ENCODE assay signal across 1 cellular context in the genomic region with DNA sequence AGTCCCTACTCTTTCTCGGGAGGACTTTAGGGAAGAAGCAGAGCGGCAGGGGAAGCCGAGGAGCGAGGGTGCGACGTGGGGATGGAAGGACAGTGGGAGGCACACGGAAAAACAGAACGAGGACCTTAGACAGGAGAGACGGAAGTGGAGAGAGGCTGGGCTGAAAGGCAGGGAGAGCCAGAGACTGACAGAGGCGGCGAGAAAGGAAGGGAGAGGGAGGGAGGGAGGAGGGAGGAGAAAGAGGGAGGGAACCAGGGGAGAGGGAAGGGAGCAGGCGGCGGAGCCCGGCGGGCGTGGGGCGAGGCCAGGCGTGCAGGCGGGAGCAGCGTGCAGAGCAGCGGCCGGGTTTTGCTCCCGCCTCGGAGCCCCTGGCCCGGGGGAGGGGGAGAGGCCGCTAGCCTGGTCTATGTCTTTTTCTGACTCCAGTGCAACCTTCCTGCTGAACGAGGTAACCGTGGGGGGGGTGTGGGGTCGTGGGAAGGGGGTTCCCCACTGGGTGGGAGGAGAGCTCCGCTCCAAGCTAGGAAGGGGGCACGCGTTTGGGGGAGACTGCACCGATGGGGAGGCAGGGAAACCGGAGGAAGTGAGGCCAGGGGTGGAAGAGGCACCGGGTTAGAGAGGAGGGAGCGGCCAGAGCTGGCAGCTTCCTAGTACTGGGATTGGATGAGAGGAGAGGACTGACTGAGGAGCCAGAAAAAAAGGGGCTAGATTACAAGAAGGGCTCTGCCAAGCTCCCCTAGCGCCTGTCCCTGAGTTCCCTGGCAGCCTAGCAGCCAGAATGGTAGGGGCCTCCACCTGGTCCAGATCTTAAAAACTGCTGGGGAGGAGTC.
TF ChIP-seq lines count a peak whose summit lies in the region.

No MANE protein-coding gene starts in this region.

TF ChIP-seq in HEK293, 187 proteins besides CTCF, POLR2A, EP300 and RAD21 (continued from another document and continues in another):
- TF ChIP-seq ZNF548 (tag by site-specific recombination; IDR thresholded peaks at IDR 0.05) (no peak), ZNF623 (tag by site-specific recombination; IDR thresholded peaks at IDR 0.05) (no peak), ZNF2 (tag by site-specific recombination; IDR thresholded peaks at IDR 0.05) (peak; percentile 98), MEIS1 (CRISPR knock-in tag; IDR thresholded peaks at IDR 0.05; ENCODE audit: borderline replicate concordance) (no peak), KLF9 (tag by site-specific recombination; IDR thresholded peaks at IDR 0.05; ENCODE audit: low read depth) (peak; percentile 77), ZNF654 (tag by site-specific recombination; IDR thresholded peaks at IDR 0.05; ENCODE audit: low read depth) (no peak), ZNF521 (tag by site-specific recombination; IDR thresholded peaks at IDR 0.05) (no peak), ZNF394 (tag by site-specific recombination; IDR thresholded peaks at IDR 0.05; ENCODE audit: borderline replicate concordance) (peak; percentile 75; the same call in 1 of the 2 replicates), ZNF175 (tag by site-specific recombination; IDR thresholded peaks at IDR 0.05) (no peak), ZNF140 (tag by site-specific recombination; IDR thresholded peaks at IDR 0.05) (no peak), ZNF223 (tag by site-specific recombination; IDR thresholded peaks at IDR 0.05) (no peak), ZNF138 (tag by site-specific recombination; IDR thresholded peaks at IDR 0.05; ENCODE audit: borderline replicate concordance) (no peak), ZNF791 (tag by site-specific recombination; IDR thresholded peaks at IDR 0.05) (no peak), ZNF23 (tag by site-specific recombination; IDR thresholded peaks at IDR 0.05; ENCODE audit: borderline replicate concordance) (no peak), ZNF664 (tag by site-specific recombination; IDR thresholded peaks at IDR 0.05) (no peak), ZNF37A (tag by site-specific recombination; IDR thresholded peaks at IDR 0.05) (no peak), ZNF76 (tag by site-specific recombination; IDR thresholded peaks at IDR 0.05; ENCODE audit: borderline replicate concordance, low read depth) (no peak; the same call in 1 of the 2 replicates), ZNF10 (tag by site-specific recombination; IDR thresholded peaks at IDR 0.05) (no peak; the same call in 1 of the 2 replicates), ZNF24 (tag by site-specific recombination; IDR thresholded peaks at IDR 0.05) (no peak), ZNF221 (tag by site-specific recombination; IDR thresholded peaks at IDR 0.05; ENCODE audit: borderline replicate concordance) (no peak), ZNF768 (tag by site-specific recombination; IDR thresholded peaks at IDR 0.05) (no peak), KLF16 (tag by site-specific recombination; IDR thresholded peaks at IDR 0.05) (peak; percentile 82), MYNN (tag by site-specific recombination; IDR thresholded peaks at IDR 0.05; ENCODE audit: borderline replicate concordance) (no peak), ZNF837 (tag by site-specific recombination; IDR thresholded peaks at IDR 0.05) (no peak), ZIC2 (tag by site-specific recombination; IDR thresholded peaks at IDR 0.05) (peak; percentile 50), ZNF785 (tag by site-specific recombination; IDR thresholded peaks at IDR 0.05) (no peak), ZNF133 (tag by site-specific recombination; IDR thresholded peaks at IDR 0.05) (no peak)
- TF ChIP-seq, protein P1, sequence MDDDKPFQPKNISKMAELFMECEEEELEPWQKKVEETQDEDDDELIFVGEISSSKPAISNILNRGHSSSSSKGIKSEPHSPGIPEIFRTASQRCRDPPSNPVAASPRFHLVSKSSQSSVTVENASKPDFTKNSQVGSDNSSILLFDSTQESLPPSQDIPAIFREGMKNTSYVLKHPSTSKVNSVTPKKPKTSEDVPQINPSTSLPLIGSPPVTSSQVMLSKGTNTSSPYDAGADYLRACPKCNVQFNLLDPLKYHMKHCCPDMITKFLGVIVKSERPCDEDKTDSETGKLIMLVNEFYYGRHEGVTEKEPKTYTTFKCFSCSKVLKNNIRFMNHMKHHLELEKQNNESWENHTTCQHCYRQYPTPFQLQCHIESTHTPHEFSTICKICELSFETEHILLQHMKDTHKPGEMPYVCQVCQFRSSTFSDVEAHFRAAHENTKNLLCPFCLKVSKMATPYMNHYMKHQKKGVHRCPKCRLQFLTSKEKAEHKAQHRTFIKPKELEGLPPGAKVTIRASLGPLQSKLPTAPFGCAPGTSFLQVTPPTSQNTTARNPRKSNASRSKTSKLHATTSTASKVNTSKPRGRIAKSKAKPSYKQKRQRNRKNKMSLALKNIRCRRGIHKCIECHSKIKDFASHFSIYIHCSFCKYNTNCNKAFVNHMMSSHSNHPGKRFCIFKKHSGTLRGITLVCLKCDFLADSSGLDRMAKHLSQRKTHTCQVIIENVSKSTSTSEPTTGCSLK (tag by site-specific recombination; IDR thresholded peaks at IDR 0.05): no peak
- TF ChIP-seq, protein P2, sequence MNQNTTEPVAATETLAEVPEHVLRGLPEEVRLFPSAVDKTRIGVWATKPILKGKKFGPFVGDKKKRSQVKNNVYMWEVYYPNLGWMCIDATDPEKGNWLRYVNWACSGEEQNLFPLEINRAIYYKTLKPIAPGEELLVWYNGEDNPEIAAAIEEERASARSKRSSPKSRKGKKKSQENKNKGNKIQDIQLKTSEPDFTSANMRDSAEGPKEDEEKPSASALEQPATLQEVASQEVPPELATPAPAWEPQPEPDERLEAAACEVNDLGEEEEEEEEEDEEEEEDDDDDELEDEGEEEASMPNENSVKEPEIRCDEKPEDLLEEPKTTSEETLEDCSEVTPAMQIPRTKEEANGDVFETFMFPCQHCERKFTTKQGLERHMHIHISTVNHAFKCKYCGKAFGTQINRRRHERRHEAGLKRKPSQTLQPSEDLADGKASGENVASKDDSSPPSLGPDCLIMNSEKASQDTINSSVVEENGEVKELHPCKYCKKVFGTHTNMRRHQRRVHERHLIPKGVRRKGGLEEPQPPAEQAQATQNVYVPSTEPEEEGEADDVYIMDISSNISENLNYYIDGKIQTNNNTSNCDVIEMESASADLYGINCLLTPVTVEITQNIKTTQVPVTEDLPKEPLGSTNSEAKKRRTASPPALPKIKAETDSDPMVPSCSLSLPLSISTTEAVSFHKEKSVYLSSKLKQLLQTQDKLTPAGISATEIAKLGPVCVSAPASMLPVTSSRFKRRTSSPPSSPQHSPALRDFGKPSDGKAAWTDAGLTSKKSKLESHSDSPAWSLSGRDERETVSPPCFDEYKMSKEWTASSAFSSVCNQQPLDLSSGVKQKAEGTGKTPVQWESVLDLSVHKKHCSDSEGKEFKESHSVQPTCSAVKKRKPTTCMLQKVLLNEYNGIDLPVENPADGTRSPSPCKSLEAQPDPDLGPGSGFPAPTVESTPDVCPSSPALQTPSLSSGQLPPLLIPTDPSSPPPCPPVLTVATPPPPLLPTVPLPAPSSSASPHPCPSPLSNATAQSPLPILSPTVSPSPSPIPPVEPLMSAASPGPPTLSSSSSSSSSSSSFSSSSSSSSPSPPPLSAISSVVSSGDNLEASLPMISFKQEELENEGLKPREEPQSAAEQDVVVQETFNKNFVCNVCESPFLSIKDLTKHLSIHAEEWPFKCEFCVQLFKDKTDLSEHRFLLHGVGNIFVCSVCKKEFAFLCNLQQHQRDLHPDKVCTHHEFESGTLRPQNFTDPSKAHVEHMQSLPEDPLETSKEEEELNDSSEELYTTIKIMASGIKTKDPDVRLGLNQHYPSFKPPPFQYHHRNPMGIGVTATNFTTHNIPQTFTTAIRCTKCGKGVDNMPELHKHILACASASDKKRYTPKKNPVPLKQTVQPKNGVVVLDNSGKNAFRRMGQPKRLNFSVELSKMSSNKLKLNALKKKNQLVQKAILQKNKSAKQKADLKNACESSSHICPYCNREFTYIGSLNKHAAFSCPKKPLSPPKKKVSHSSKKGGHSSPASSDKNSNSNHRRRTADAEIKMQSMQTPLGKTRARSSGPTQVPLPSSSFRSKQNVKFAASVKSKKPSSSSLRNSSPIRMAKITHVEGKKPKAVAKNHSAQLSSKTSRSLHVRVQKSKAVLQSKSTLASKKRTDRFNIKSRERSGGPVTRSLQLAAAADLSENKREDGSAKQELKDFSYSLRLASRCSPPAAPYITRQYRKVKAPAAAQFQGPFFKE (tag by site-specific recombination; IDR thresholded peaks at IDR 0.05; ENCODE audit: borderline replicate concordance): no peak
- TF ChIP-seq, protein P3, sequence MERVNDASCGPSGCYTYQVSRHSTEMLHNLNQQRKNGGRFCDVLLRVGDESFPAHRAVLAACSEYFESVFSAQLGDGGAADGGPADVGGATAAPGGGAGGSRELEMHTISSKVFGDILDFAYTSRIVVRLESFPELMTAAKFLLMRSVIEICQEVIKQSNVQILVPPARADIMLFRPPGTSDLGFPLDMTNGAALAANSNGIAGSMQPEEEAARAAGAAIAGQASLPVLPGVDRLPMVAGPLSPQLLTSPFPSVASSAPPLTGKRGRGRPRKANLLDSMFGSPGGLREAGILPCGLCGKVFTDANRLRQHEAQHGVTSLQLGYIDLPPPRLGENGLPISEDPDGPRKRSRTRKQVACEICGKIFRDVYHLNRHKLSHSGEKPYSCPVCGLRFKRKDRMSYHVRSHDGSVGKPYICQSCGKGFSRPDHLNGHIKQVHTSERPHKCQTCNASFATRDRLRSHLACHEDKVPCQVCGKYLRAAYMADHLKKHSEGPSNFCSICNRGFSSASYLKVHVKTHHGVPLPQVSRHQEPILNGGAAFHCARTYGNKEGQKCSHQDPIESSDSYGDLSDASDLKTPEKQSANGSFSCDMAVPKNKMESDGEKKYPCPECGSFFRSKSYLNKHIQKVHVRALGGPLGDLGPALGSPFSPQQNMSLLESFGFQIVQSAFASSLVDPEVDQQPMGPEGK (tag by site-specific recombination; IDR thresholded peaks at IDR 0.05): peak; percentile 92
- TF ChIP-seq, protein P4, sequence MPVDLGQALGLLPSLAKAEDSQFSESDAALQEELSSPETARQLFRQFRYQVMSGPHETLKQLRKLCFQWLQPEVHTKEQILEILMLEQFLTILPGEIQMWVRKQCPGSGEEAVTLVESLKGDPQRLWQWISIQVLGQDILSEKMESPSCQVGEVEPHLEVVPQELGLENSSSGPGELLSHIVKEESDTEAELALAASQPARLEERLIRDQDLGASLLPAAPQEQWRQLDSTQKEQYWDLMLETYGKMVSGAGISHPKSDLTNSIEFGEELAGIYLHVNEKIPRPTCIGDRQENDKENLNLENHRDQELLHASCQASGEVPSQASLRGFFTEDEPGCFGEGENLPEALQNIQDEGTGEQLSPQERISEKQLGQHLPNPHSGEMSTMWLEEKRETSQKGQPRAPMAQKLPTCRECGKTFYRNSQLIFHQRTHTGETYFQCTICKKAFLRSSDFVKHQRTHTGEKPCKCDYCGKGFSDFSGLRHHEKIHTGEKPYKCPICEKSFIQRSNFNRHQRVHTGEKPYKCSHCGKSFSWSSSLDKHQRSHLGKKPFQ (tag by site-specific recombination; IDR thresholded peaks at IDR 0.05): no peak
- TF ChIP-seq, protein P5, sequence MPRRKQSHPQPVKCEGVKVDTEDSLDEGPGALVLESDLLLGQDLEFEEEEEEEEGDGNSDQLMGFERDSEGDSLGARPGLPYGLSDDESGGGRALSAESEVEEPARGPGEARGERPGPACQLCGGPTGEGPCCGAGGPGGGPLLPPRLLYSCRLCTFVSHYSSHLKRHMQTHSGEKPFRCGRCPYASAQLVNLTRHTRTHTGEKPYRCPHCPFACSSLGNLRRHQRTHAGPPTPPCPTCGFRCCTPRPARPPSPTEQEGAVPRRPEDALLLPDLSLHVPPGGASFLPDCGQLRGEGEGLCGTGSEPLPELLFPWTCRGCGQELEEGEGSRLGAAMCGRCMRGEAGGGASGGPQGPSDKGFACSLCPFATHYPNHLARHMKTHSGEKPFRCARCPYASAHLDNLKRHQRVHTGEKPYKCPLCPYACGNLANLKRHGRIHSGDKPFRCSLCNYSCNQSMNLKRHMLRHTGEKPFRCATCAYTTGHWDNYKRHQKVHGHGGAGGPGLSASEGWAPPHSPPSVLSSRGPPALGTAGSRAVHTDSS (tag by site-specific recombination; IDR thresholded peaks at IDR 0.05): no peak
- TF ChIP-seq, protein P6, sequence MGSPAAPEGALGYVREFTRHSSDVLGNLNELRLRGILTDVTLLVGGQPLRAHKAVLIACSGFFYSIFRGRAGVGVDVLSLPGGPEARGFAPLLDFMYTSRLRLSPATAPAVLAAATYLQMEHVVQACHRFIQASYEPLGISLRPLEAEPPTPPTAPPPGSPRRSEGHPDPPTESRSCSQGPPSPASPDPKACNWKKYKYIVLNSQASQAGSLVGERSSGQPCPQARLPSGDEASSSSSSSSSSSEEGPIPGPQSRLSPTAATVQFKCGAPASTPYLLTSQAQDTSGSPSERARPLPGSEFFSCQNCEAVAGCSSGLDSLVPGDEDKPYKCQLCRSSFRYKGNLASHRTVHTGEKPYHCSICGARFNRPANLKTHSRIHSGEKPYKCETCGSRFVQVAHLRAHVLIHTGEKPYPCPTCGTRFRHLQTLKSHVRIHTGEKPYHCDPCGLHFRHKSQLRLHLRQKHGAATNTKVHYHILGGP (tag by site-specific recombination; IDR thresholded peaks at IDR 0.05): no peak
- TF ChIP-seq, protein P7, sequence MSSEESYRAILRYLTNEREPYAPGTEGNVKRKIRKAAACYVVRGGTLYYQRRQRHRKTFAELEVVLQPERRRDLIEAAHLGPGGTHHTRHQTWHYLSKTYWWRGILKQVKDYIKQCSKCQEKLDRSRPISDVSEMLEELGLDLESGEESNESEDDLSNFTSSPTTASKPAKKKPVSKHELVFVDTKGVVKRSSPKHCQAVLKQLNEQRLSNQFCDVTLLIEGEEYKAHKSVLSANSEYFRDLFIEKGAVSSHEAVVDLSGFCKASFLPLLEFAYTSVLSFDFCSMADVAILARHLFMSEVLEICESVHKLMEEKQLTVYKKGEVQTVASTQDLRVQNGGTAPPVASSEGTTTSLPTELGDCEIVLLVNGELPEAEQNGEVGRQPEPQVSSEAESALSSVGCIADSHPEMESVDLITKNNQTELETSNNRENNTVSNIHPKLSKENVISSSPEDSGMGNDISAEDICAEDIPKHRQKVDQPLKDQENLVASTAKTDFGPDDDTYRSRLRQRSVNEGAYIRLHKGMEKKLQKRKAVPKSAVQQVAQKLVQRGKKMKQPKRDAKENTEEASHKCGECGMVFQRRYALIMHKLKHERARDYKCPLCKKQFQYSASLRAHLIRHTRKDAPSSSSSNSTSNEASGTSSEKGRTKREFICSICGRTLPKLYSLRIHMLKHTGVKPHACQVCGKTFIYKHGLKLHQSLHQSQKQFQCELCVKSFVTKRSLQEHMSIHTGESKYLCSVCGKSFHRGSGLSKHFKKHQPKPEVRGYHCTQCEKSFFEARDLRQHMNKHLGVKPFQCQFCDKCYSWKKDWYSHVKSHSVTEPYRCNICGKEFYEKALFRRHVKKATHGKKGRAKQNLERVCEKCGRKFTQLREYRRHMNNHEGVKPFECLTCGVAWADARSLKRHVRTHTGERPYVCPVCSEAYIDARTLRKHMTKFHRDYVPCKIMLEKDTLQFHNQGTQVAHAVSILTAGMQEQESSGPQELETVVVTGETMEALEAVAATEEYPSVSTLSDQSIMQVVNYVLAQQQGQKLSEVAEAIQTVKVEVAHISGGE (tag by site-specific recombination; conservative IDR thresholded peaks at IDR 0.05; ENCODE audit: low read depth): peak; percentile 92
- TF ChIP-seq, protein P8, sequence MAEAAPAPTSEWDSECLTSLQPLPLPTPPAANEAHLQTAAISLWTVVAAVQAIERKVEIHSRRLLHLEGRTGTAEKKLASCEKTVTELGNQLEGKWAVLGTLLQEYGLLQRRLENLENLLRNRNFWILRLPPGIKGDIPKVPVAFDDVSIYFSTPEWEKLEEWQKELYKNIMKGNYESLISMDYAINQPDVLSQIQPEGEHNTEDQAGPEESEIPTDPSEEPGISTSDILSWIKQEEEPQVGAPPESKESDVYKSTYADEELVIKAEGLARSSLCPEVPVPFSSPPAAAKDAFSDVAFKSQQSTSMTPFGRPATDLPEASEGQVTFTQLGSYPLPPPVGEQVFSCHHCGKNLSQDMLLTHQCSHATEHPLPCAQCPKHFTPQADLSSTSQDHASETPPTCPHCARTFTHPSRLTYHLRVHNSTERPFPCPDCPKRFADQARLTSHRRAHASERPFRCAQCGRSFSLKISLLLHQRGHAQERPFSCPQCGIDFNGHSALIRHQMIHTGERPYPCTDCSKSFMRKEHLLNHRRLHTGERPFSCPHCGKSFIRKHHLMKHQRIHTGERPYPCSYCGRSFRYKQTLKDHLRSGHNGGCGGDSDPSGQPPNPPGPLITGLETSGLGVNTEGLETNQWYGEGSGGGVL (tag by site-specific recombination; IDR thresholded peaks at IDR 0.05): peak; percentile 100
